ENCODE assay signal across 28 cellular contexts in genomic region chr6:62903263-62903662, GRCh38.
"Had no signal": no experiment of that assay in that cellular context is flagged by ENCODE, and none has a peak within 500 bp of the region (broad histone marks: within the 10 kb centered on the region; RNA-seq: fewer than 3 reads in every experiment).

No MANE protein-coding gene starts in this region.

- H3K79me2 ChIP-seq: parathyroid adenoma had no signal

- H3K4me2 ChIP-seq: neural progenitor cell, smooth muscle cell had no signal

- H3K9ac ChIP-seq: neural progenitor cell, parathyroid adenoma had no signal

- ATAC-seq: natural killer cell; psoas muscle; right cardiac atrium; sciatic nerve; stimulated activated memory B cell treated with anti-CD40 and anti-IgM and Interleukin-4, amounts not matched to agents 10 μg/mL and 1 μg/mL and 100 μg/mL, for 72 hours; stimulated activated naive CD8-positive, alpha-beta T cell treated with anti-CD3 and anti-CD28 coated beads, Interleukin-15, amount 100 ng/mL, for 72 hours; stimulated activated naive CD8-positive, alpha-beta T cell treated with anti-CD3 and anti-CD28 coated beads, Interleukin-15, Interleukin-2, amounts not matched to agents 100 U/mL and 50 U/mL, for 24 hours; upper lobe of right lung had no signal

- H3K4me1 ChIP-seq: neural progenitor cell, parathyroid adenoma, psoas muscle, spleen, suprapubic skin, testis, tibial artery, transverse colon, upper lobe of right lung, uterus had no signal

- H3K9me3 ChIP-seq: ovary, psoas muscle, suprapubic skin, testis, tibial artery, transverse colon, upper lobe of right lung, uterus had no signal

- H2AFZ ChIP-seq: neural progenitor cell, parathyroid adenoma had no signal

- H3K36me3 ChIP-seq: neural progenitor cell, ovary, spleen, suprapubic skin, tibial artery, transverse colon, upper lobe of right lung, uterus had no signal

- H3K27me3 ChIP-seq: neural progenitor cell, ovary, spleen, suprapubic skin, testis, tibial artery, transverse colon, upper lobe of right lung, uterus had no signal

- DNase-seq: natural killer cell; occipital lobe; ovary; posterior cingulate gyrus; psoas muscle; right cardiac atrium; spleen; stimulated activated CD4-positive, alpha-beta T cell treated with anti-CD3 and anti-CD28 coated beads, Interleukin-12 subunit alpha, Interleukin-12 subunit beta, amount 100 ng/mL, for 4 hours; stimulated activated CD4-positive, alpha-beta T cell treated with anti-CD3 and anti-CD28 coated beads, Interleukin-1b, Interleukin-23, amount 100 ng/mL, for 48 hours; stimulated activated CD4-positive, alpha-beta T cell treated with anti-CD3 and anti-CD28 coated beads, Interleukin-4, amount 100 ng/mL, for 1 hour; stimulated activated CD4-positive, alpha-beta T cell treated with anti-CD3 and anti-CD28 coated beads, Interleukin-4, amount 100 ng/mL, for 4 hours; stimulated activated CD8-positive, alpha-beta memory T cell treated with anti-CD3 and anti-CD28 coated beads, Interleukin-4, amount 100 ng/mL, for 48 hours; stimulated activated naive CD4-positive, alpha-beta T cell; stimulated activated naive CD8-positive, alpha-beta T cell treated with anti-CD3 and anti-CD28 coated beads, Interleukin-15, amount 100 ng/mL, for 72 hours; stimulated activated naive CD8-positive, alpha-beta T cell treated with anti-CD3 and anti-CD28 coated beads, Interleukin-15, Interleukin-2, amounts not matched to agents 100 U/mL and 50 U/mL, for 24 hours; substantia nigra; testis; tibial artery; transverse colon; upper lobe of right lung; uterus had no signal

- H3K27ac ChIP-seq: neural progenitor cell, ovary, parathyroid adenoma, psoas muscle, skin epidermis, spleen, suprapubic skin, testis, tibial artery, transverse colon, upper lobe of right lung, uterus had no signal

- H3K4me3 ChIP-seq: neural progenitor cell, ovary, psoas muscle, skin epidermis, smooth muscle cell, spleen, suprapubic skin, testis, tibial artery, transverse colon, upper lobe of right lung, uterus had no signal
